Comparison of ENCODE assay signal across 20 cellular contexts in the genomic region with DNA sequence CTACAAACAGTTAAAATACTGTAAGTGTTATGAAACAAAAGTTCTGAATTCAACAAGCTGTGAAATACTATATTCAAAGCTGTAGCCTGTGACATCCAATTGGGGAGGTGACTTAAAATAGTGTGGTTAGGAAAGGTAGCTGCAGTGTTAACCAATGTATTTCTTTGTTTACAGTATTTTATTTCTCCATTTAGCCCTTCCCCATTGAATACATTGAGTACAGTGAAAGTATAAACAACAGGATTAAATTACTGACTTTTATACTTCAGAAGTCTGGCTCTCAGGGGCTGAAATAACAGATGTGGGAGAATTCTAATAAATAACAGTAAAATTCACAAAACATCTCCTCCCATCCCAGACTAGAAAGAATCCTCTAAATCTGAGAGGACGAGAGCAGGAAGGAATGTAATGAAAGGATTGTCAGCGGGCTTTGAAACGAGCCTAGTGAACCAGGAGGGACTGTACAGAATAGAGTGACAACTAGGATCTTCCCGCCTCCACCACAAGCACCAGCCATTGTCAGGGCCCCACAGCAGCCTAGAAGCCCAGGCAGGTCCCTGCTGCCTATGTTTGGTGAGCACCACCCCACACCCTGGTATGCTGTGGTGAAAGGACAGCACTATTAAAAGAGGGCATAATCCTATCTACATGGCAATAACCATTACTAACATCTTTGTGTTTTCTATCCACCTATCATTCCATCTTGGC.
A peak's percentile ranks its signal among the peaks of the same experiment; 100 is the strongest.
DNase-seq lines count a peak whose midpoint lies in the region; ATAC-seq and TF ChIP-seq lines count a peak whose summit lies in the region.
"Had no signal": no experiment of that assay in that cellular context is flagged by ENCODE, and none has a peak within 500 bp of the region (broad histone marks: within the 10 kb centered on the region; RNA-seq: fewer than 3 reads in every experiment).

No MANE protein-coding gene starts in this region.

- no peaks in the 10 kb centered on the region for H3F3A ChIP-seq in GM23338 (replicated peaks; ENCODE audit: low read depth)

- H3K23ac ChIP-seq in neuronal stem cell (ENCODE audit: low read depth, low read length, poor library complexity), result no peak overlapping the region

- H3K4me2 ChIP-seq in GM23338, result no peak overlapping the region
- no peak overlapping the region for H3K4me2 ChIP-seq in neuronal stem cell (ENCODE audit: insufficient read depth, low read length, poor library complexity, severe bottlenecking)

- no peaks in the 10 kb centered on the region for H3K36me3 ChIP-seq in GM23338 (ENCODE audit: insufficient read depth)
- H3K36me3 ChIP-seq in neuronal stem cell (replicated peaks in 1 of 2; ENCODE audit: control insufficient read depth in 2 of 2, insufficient read depth in 2 of 2, low read length in 2 of 2), result no peaks in the 10 kb centered on the region
- H3K36me3 ChIP-seq in naive thymus-derived CD4-positive, alpha-beta T cell (ENCODE audit: control insufficient read depth in 2 of 3, insufficient read depth in 3 of 3, low read length in 3 of 3), result no peaks in the 10 kb centered on the region
- H3K36me3 ChIP-seq: BE2C, esophagus squamous epithelium had no signal

- H3K18ac ChIP-seq in neuronal stem cell (ENCODE audit: low read length), result no peak overlapping the region

- no peaks in the 10 kb centered on the region for H3K9me3 Mint-ChIP-seq in GM23338
- peaks cover 0 to 13% (median 2%) of the 10 kb centered on the region in 11 donors for H3K9me3 Mint-ChIP-seq in naive thymus-derived CD4-positive, alpha-beta T cell

- H4K8ac ChIP-seq in neuronal stem cell (ENCODE audit: low read depth, low read length), result no peak overlapping the region

- no peak overlapping the region for H2BK15ac ChIP-seq in neuronal stem cell (ENCODE audit: low read length)

- H3K4ac ChIP-seq in neuronal stem cell (ENCODE audit: low read length), result no peak overlapping the region

- no peak overlapping the region for H3K27ac Mint-ChIP-seq in GM23338
- no peak overlapping the region for H3K27ac Mint-ChIP-seq in naive thymus-derived CD4-positive, alpha-beta T cell
- H3K27ac Mint-ChIP-seq: activated naive CD4-positive, alpha-beta T cell treated with anti-CD3 and anti-CD28 coated beads, Interleukin-2, amount 50 U/mL, for 24 hours; activated T-helper 1 cell treated with anti-CD3 and anti-CD28 coated beads, Interleukin-12 subunit alpha, Interleukin-12 subunit beta, Interleukin-2, Interleukin-4 antibody, amounts not matched to agents 30 ng/mL and 10 ng/mL and 1 ng/mL, durations not matched to agents 14 hours and 24 hours and 36 hours; immature natural killer cell had no signal

- H3K14ac ChIP-seq in neuronal stem cell (ENCODE audit: low read length), result no peak overlapping the region

- peak; percentile 66 for ATAC-seq in GM23338
- ATAC-seq in HG03439 (IDR thresholded peaks at IDR 0.05; ENCODE audit: unreplicated experiment), result no peak
- no peak for ATAC-seq in naive thymus-derived CD4-positive, alpha-beta T cell
- no peak for ATAC-seq in GM19023 (IDR thresholded peaks at IDR 0.05; ENCODE audit: unreplicated experiment)

- H3K79me1 ChIP-seq in neuronal stem cell (ENCODE audit: low read depth, low read length), result no peaks in the 10 kb centered on the region

- H3K4me3 ChIP-seq in GM23338 (no peak overlapping the region), neuronal stem cell (ENCODE audit: low read length in 2 of 2) (no peak overlapping the region)
- H3K4me3 ChIP-seq in naive thymus-derived CD4-positive, alpha-beta T cell (ENCODE audit: low read length), result no peak overlapping the region
- H3K4me3 ChIP-seq: esophagus squamous epithelium, lung had no signal

- no peak overlapping the region for H2BK12ac ChIP-seq in neuronal stem cell (ENCODE audit: low read length)

- no peak overlapping the region for H2AK5ac ChIP-seq in neuronal stem cell (ENCODE audit: low read depth, low read length)

- H3K27me3 Mint-ChIP-seq in GM23338 (ENCODE audit: insufficient read depth, low read depth, poor library complexity), result peaks cover 4% of the 10 kb centered on the region
- peaks cover 0 to 12% (median 11%) of the 10 kb centered on the region in 5 donors for H3K27me3 Mint-ChIP-seq in naive thymus-derived CD4-positive, alpha-beta T cell

- no peak overlapping the region for H2BK5ac ChIP-seq in neuronal stem cell (ENCODE audit: low read length)

- H3K9me2 ChIP-seq in GM23338 (ENCODE audit: insufficient read depth), result no peaks in the 10 kb centered on the region

- POLR2A ChIA-PET in naive thymus-derived CD4-positive, alpha-beta T cell (lab: Charles Lee), result interaction anchor here (0.5 kb wide), 1 partner anchor 10 kb away, joined by 3 read pairs; no protein-coding TSS in a partner anchor

- peak overlapping the region; percentile 16 for H3K9ac ChIP-seq in neuronal stem cell (ENCODE audit: low read depth, low read length, poor library complexity)

- no peaks in the 10 kb centered on the region for H3K36me3 Mint-ChIP-seq in GM23338 (ENCODE audit: low read depth)
- peaks cover 0 to 6% (median 0%) of the 10 kb centered on the region in 5 donors for H3K36me3 Mint-ChIP-seq in naive thymus-derived CD4-positive, alpha-beta T cell
- H3K36me3 Mint-ChIP-seq: activated naive CD4-positive, alpha-beta T cell treated with anti-CD3 and anti-CD28 coated beads, Interleukin-2, amount 50 U/mL, for 24 hours had no signal

- H2AFZ ChIP-seq in GM23338 (peak overlapping the region; percentile 8; the same call in 1 of the 2 replicates), neuronal stem cell (ENCODE audit: low read length) (peak overlapping the region; percentile 78)

- H3K27me3 ChIP-seq in GM23338 (ENCODE audit: insufficient read depth), result no peaks in the 10 kb centered on the region
- no peaks in the 10 kb centered on the region for H3K27me3 ChIP-seq in neuronal stem cell (ENCODE audit: control insufficient read depth in 3 of 3, insufficient read depth in 3 of 3, low read depth in 1 of 3, low read length in 3 of 3)
- no peaks in the 10 kb centered on the region for H3K27me3 ChIP-seq in naive thymus-derived CD4-positive, alpha-beta T cell (ENCODE audit: control insufficient read depth in 2 of 2, insufficient read depth in 2 of 2, low read length in 2 of 2)
- H3K27me3 ChIP-seq: BE2C, esophagus squamous epithelium had no signal

- CTCF ChIA-PET in naive thymus-derived CD4-positive, alpha-beta T cell (lab: Charles Lee), result no interaction called here

- H3K79me2 ChIP-seq in GM23338 (replicated peaks; ENCODE audit: insufficient read depth), result no peaks in the 10 kb centered on the region

- no peak overlapping the region for H3K4me3 Mint-ChIP-seq in GM23338
- H3K4me3 Mint-ChIP-seq in naive thymus-derived CD4-positive, alpha-beta T cell, result no peak overlapping the region
- H3K4me3 Mint-ChIP-seq: activated naive CD4-positive, alpha-beta T cell treated with anti-CD3 and anti-CD28 coated beads, Interleukin-2, amount 50 U/mL, for 24 hours; activated T-helper 1 cell treated with anti-CD3 and anti-CD28 coated beads, Interleukin-12 subunit alpha, Interleukin-12 subunit beta, Interleukin-2, Interleukin-4 antibody, amounts not matched to agents 30 ng/mL and 10 ng/mL and 1 ng/mL, durations not matched to agents 14 hours and 24 hours and 36 hours; central memory CD8-positive, alpha-beta T cell; immature natural killer cell had no signal

- no CpG with 5 or more reads among the region's 4 CpGs for WGBS in neuronal stem cell (ENCODE audit: extremely low coverage in 2 of 2, insufficient read length in 2 of 2, insufficient replicate concordance in 1 of 2), 2 donors

- no peak overlapping the region for H2BK120ac ChIP-seq in neuronal stem cell (ENCODE audit: low read depth, low read length)

- H3K27ac ChIP-seq in GM23338 (ENCODE audit: low read depth) (no peak overlapping the region), neuronal stem cell (replicated peaks; ENCODE audit: low read length) (no peak overlapping the region)
- H3K27ac ChIP-seq in naive thymus-derived CD4-positive, alpha-beta T cell (ENCODE audit: low read depth, low read length), result no peak overlapping the region
- H3K27ac ChIP-seq: esophagus squamous epithelium had no signal

- H3K9me3 ChIP-seq in neuronal stem cell (replicated peaks in 1 of 2; ENCODE audit: control insufficient read depth in 2 of 2, insufficient read depth in 1 of 2, low read depth in 1 of 2, low read length in 2 of 2), result peaks cover 0 to 2% of the 10 kb centered on the region in 2 donors
- no peaks in the 10 kb centered on the region for H3K9me3 ChIP-seq in naive thymus-derived CD4-positive, alpha-beta T cell (ENCODE audit: control insufficient read depth in 2 of 3, low read length in 3 of 3)
- H3K9me3 ChIP-seq: BE2C, Caco-2, esophagus squamous epithelium had no signal

- no peak for TF ChIP-seq CTCF in GM23338 (conservative IDR thresholded peaks at IDR 0.05; ENCODE audit: low read depth in 2 of 2)

- intact Hi-C loops in naive thymus-derived CD4-positive, alpha-beta T cell (cut with micrococcal nuclease), result no loop called here

- no peaks in the 10 kb centered on the region for H3K4me1 Mint-ChIP-seq in GM23338
- H3K4me1 Mint-ChIP-seq in naive thymus-derived CD4-positive, alpha-beta T cell, result no peaks in the 10 kb centered on the region
- H3K4me1 Mint-ChIP-seq: activated naive CD4-positive, alpha-beta T cell treated with anti-CD3 and anti-CD28 coated beads, Interleukin-2, amount 50 U/mL, for 24 hours; central memory CD8-positive, alpha-beta T cell; immature natural killer cell had no signal

- DNase-seq in GM23338 (ENCODE audit: low spot score) (peak; percentile 3), NCI-H2107 (lab: John Stamatoyannopoulos, UW) (peak; percentile 2), fibroblast of gingiva (ENCODE audit: low read depth) (peak; percentile 72), neuronal stem cell (ENCODE audit: low spot score) (peak; percentile 11)
- no peak for DNase-seq in naive thymus-derived CD4-positive, alpha-beta T cell
- no peak for DNase-seq in activated CD8-positive, alpha-beta memory T cell treated with anti-CD3 and anti-CD28 coated beads, Interleukin-2, amount 50 U/mL, for 48 hours
- DNase-seq: activated CD4-positive, CD25-positive, alpha-beta regulatory T cell treated with anti-CD3 and anti-CD28 coated beads, Interleukin-2, amount 50 U/mL, for 72 hours; BE2C; Caco-2; effector CD4-positive, alpha-beta T cell; esophagus squamous epithelium; immature natural killer cell; NCI-H345; stimulated activated CD8-positive, alpha-beta memory T cell treated with anti-CD3 and anti-CD28 coated beads, Interleukin-4, amount 100 ng/mL, for 48 hours had no signal

- H4K91ac ChIP-seq in neuronal stem cell (ENCODE audit: low read depth, low read length, poor library complexity), result no peak overlapping the region

- no peaks in the 10 kb centered on the region for H4K20me1 ChIP-seq in GM23338 (replicated peaks; ENCODE audit: insufficient read depth)

- H3K4me1 ChIP-seq in GM23338 (ENCODE audit: insufficient read depth) (no peaks in the 10 kb centered on the region), neuronal stem cell (ENCODE audit: control insufficient read depth in 2 of 2, insufficient read depth in 1 of 2, low read depth in 1 of 2, low read length in 2 of 2) (peaks cover 3 to 4% of the 10 kb centered on the region in 2 donors)
- no peaks in the 10 kb centered on the region for H3K4me1 ChIP-seq in naive thymus-derived CD4-positive, alpha-beta T cell (ENCODE audit: control insufficient read depth in 2 of 2, insufficient read depth in 2 of 2, low read length in 2 of 2)
- H3K4me1 ChIP-seq: BE2C, Caco-2, esophagus squamous epithelium had no signal

TF ChIP-seq in GM23338, 12 proteins besides CTCF, POLR2A, EP300 and RAD21 (continues in another document):
- no peak for TF ChIP-seq ZNF114 (CRISPR knock-in tag; IDR thresholded peaks at IDR 0.05)
- no peak for TF ChIP-seq POLR2AphosphoS5 (IDR thresholded peaks at IDR 0.05; ENCODE audit: low read depth)

Comparison
In these comparisons a context has a peak if more than half of its experiments do, and no peak if none do; other contexts are left out.
1. DNase-seq: peak in GM23338 (single experiment), NCI-H2107 (single experiment), fibroblast of gingiva (single experiment) and neuronal stem cell (single experiment); none in naive thymus-derived CD4-positive, alpha-beta T cell (0 of 9) and activated CD8-positive, alpha-beta memory T cell treated with anti-CD3 and anti-CD28 coated beads, Interleukin-2, amount 50 U/mL, for 48 hours (single experiment).